ENCODE assay signal across 25 cellular contexts in genomic region chr4:33340168-33340567, GRCh38.
"Had no signal": no experiment of that assay in that cellular context is flagged by ENCODE, and none has a peak within 500 bp of the region (broad histone marks: within the 10 kb centered on the region; RNA-seq: fewer than 3 reads in every experiment).

No MANE protein-coding gene starts in this region.

- H3K36me3 ChIP-seq: SJCRH30 had no signal

- ATAC-seq: SK-N-SH treated with all-trans-retinoic acid at 6 μM for 48 hours, T-helper 17 cell had no signal

- H3K27me3 ChIP-seq: SJCRH30 had no signal

- H3K4me1 ChIP-seq: SJCRH30 had no signal

- H3K27ac ChIP-seq: RWPE1, SJCRH30 had no signal

- H3K4me3 ChIP-seq: SJCRH30 had no signal

- DNase-seq: IMR-90, Kasumi-1, KG1, MV-4-11, NCI-H1048, NCI-H1105, NCI-H1417, NCI-H1436 treated with DMSO at 0.1 percent for 48 hours, NCI-H187, NCI-H2029, NCI-H2081 treated with DMSO at 0.1 percent for 48 hours, NCI-H2171, NCI-H226, NCI-H446, NCI-H510A, NCI-H524 treated with DMSO at 0.1 percent for 48 hours, NCI-H69, NCI-H774, OCI-M1, SHP77 treated with DMSO at 0.1 percent for 48 hours, SJCRH30, T-helper 1 cell, T-helper 17 cell had no signal
